Comparison of ENCODE assay signal across 12 cellular contexts in the genomic region with DNA sequence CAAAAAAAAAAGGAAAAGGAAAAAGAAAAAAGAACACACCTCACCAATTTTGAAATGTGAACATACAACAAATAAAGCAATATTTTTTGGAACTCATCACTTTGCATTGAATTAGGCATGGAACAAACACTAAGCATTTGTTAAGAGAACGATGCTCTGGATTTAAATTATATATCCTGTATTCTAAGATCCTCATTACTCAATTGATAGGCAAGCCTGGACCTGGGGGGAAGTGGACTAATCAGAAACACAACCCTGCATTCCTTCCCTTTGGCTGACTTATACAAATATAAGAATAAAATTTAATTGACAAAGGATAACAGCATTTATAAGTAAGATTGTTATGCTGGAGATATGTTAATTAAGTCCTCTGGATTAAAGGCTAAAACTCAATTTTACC. TPM values are rescaled to one million over a fixed set of nuclear protein-coding genes. Genes with fewer than 3 reads are reported as not detected.
DNase-seq lines count a peak whose midpoint lies in the region; ATAC-seq and TF ChIP-seq lines count a peak whose summit lies in the region.
"Had no signal": no experiment of that assay in that cellular context is flagged by ENCODE, and none has a peak within 500 bp of the region (broad histone marks: within the 10 kb centered on the region; RNA-seq: fewer than 3 reads in every experiment).

No MANE protein-coding gene starts in this region.

- H3K9me3 ChIP-seq in HUES64 (ENCODE audit: insufficient read depth, low read depth, low read length), result no peaks in the 10 kb centered on the region

- peak overlapping the region; percentile 99; the same call in 1 of the 2 replicates for H3K9ac ChIP-seq in HUES64 (ENCODE audit: low read depth, low read length)

- no peak overlapping the region for H3K27ac Mint-ChIP-seq in neural crest cell (ENCODE audit: unreplicated experiment)
- no peak overlapping the region for H3K27ac Mint-ChIP-seq in naive thymus-derived CD8-positive, alpha-beta T cell
- H3K27ac Mint-ChIP-seq: activated CD4-positive, alpha-beta memory T cell treated with anti-CD3 and anti-CD28 coated beads for 36 hours; CD8-positive, alpha-beta memory T cell had no signal

- peaks cover 4% of the 10 kb centered on the region; the same call in 1 of the 2 replicates for H3K36me3 ChIP-seq in HUES64 (ENCODE audit: insufficient read depth, low read length)

- no peaks in the 10 kb centered on the region for H3K9me3 Mint-ChIP-seq in neural crest cell
- H3K9me3 Mint-ChIP-seq in naive thymus-derived CD8-positive, alpha-beta T cell, result peaks cover 0 to 2% (median 0%) of the 10 kb centered on the region in 9 donors
- H3K9me3 Mint-ChIP-seq: activated CD4-positive, alpha-beta memory T cell treated with anti-CD3 and anti-CD28 coated beads for 36 hours; CD8-positive, alpha-beta memory T cell had no signal

- no peak for ATAC-seq in HG02852 (IDR thresholded peaks at IDR 0.05; ENCODE audit: unreplicated experiment)
- no peak for ATAC-seq in HG03196 (IDR thresholded peaks at IDR 0.05; ENCODE audit: unreplicated experiment)
- ATAC-seq in naive thymus-derived CD8-positive, alpha-beta T cell, result no peak
- ATAC-seq in GM21447 (IDR thresholded peaks at IDR 0.05; ENCODE audit: unreplicated experiment), result no peak
- ATAC-seq: stimulated activated naive CD8-positive, alpha-beta T cell treated with anti-CD3 and anti-CD28 coated beads, Interleukin-15, Interleukin-2, amounts not matched to agents 100 U/mL and 50 U/mL, for 24 hours had no signal

- no CpG with 5 or more reads among the region's 1 CpG for WGBS in HUES64

- POLR2A ChIA-PET in naive thymus-derived CD8-positive, alpha-beta T cell (lab: Charles Lee), result no interaction called here

- DNase-seq in AG09309 (ENCODE audit: low read depth) (no peak), epithelial cell of esophagus (ENCODE audit: low read depth) (peak; percentile 67), neural crest cell (ENCODE audit: low read depth, low spot score) (no peak)
- DNase-seq in naive thymus-derived CD8-positive, alpha-beta T cell, result no peak
- DNase-seq: activated CD4-positive, alpha-beta memory T cell treated with anti-CD3 and anti-CD28 coated beads for 36 hours; CD8-positive, alpha-beta memory T cell; NCI-H2171; stimulated activated naive CD8-positive, alpha-beta T cell treated with anti-CD3 and anti-CD28 coated beads, Interleukin-15, Interleukin-2, amounts not matched to agents 100 U/mL and 50 U/mL, for 24 hours had no signal

- H3K4me1 Mint-ChIP-seq in neural crest cell, result peaks cover 48% of the 10 kb centered on the region
- H3K4me1 Mint-ChIP-seq in naive thymus-derived CD8-positive, alpha-beta T cell, result peaks cover 7 to 14% (median 13%) of the 10 kb centered on the region in 4 donors

- no peaks in the 10 kb centered on the region for H3K27me3 Mint-ChIP-seq in neural crest cell (ENCODE audit: low read depth)
- H3K27me3 Mint-ChIP-seq in naive thymus-derived CD8-positive, alpha-beta T cell, result peaks cover 23 to 69% (median 43%) of the 10 kb centered on the region in 5 donors

- H3K4me1 ChIP-seq in HUES64 (ENCODE audit: insufficient read depth, low read length), result peaks cover 29% of the 10 kb centered on the region

- TF ChIP-seq CTCF in AG09309 (IDR thresholded peaks at IDR 0.05; ENCODE audit: control insufficient read depth, insufficient read depth, low read depth, low read length, missing control alignments) (no peak), epithelial cell of esophagus (IDR thresholded peaks at IDR 0.05; ENCODE audit: insufficient read depth, low read depth, low read length, missing control alignments) (no peak), neural crest cell (conservative IDR thresholded peaks at IDR 0.05) (no peak)

- H3K27ac ChIP-seq in HUES64 (ENCODE audit: low read depth, low read length), result no peak overlapping the region

- peak overlapping the region; percentile 62 for H3K4me3 ChIP-seq in AG09309 (ENCODE audit: control insufficient read depth, low read depth, low read length)
- peak overlapping the region; percentile 99 for H3K4me3 ChIP-seq in HUES64 (ENCODE audit: low read length)
- H3K4me3 ChIP-seq in epithelial cell of esophagus (ENCODE audit: low read length), result no peak overlapping the region

- H3K36me3 Mint-ChIP-seq in neural crest cell (ENCODE audit: low read depth), result no peaks in the 10 kb centered on the region
- no peaks in the 10 kb centered on the region for H3K36me3 Mint-ChIP-seq in naive thymus-derived CD8-positive, alpha-beta T cell
- H3K36me3 Mint-ChIP-seq: activated CD4-positive, alpha-beta memory T cell treated with anti-CD3 and anti-CD28 coated beads for 36 hours had no signal

- H3K27me3 ChIP-seq in HUES64 (ENCODE audit: insufficient read depth, low read length), result no peaks in the 10 kb centered on the region

- H3K4me3 Mint-ChIP-seq in neural crest cell, result peak overlapping the region; percentile 98
- no peak overlapping the region for H3K4me3 Mint-ChIP-seq in naive thymus-derived CD8-positive, alpha-beta T cell
- H3K4me3 Mint-ChIP-seq: activated CD4-positive, alpha-beta memory T cell treated with anti-CD3 and anti-CD28 coated beads for 36 hours had no signal

RNA-seq across cellular contexts. Expression of a gene that starts 2.2 kb away (rescaled TPM):
- polyA plus RNA-seq in HUES64 (2013, experiment 1 of 2), result 59.1 TPM
- polyA plus RNA-seq in HUES64 (2013, experiment 2 of 2), result 60.9 TPM
- total RNA-seq in neural crest cell, result 143 and 145 TPM in 2 replicates
- total RNA-seq in naive thymus-derived CD8-positive, alpha-beta T cell, result not detected
- not detected for polyA plus RNA-seq in naive thymus-derived CD8-positive, alpha-beta T cell
- polyA plus RNA-seq: CD8-positive, alpha-beta memory T cell had no signal

RNA-seq across cellular contexts. Expression of a gene that starts 19.8 kb away (rescaled TPM):
- polyA plus RNA-seq in HUES64 (2013, experiment 1 of 2), result not detected
- polyA plus RNA-seq in HUES64 (2013, experiment 2 of 2), result not detected
- not detected in 2 replicates for total RNA-seq in neural crest cell
- not detected for total RNA-seq in naive thymus-derived CD8-positive, alpha-beta T cell
- under 1 TPM in 2 of 3 donors, not detected in 1; 0.35 to 0.75 TPM for polyA plus RNA-seq in naive thymus-derived CD8-positive, alpha-beta T cell
- total RNA-seq: activated CD4-positive, alpha-beta memory T cell treated with anti-CD3 and anti-CD28 coated beads for 36 hours; CD8-positive, alpha-beta memory T cell had no signal

Comparison
In these comparisons a context has a peak if more than half of its experiments do, and no peak if none do; other contexts are left out.
1. RNA of a gene that starts 2.2 kb away (total RNA-seq): 143 to 145 TPM in neural crest cell; not detected in naive thymus-derived CD8-positive, alpha-beta T cell; every median in the first group is over 100 times any median in the second.